Comparison of ENCODE assay signal across 25 cellular contexts in the genomic region with DNA sequence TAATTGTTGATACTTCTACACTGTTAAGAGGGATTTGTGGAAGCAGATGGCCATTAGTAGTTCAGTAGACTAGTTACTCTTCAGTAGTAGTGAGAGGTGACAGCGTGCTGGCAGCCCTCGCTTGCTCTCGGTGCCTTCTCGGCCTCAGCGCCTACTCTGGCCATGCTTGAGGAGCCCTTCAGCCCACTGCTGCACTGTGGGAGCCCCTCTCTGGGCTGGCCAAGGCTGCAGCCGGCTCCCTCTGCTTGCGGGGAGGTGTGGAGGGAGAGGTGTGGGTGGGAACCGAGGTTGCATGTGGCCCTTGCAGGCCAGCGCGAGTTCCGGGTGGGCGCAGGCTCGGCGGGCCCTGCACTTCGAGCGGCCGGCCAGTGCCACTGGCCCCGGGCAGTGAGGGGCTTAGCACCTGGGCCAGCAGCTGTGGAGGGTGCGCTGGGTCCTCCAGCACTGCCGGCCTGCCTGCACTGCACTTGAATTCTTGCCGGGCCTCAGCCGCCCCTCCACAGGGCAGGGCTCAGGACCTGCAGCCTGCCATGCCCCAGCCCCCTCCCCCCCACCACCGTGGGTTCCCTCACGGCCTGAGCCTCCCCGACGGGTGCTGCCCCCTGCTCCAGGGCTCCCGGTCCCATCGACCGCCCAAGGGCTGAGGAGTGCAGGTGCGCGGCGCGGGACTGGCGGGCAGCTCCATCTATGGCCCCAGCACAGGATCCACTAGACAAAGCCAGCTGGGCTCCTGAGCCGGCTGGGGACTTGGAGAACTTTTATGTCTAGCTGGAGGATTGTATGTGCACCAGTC.
"Had no signal": no experiment of that assay in that cellular context is flagged by ENCODE, and none has a peak within 500 bp of the region (broad histone marks: within the 10 kb centered on the region; RNA-seq: fewer than 3 reads in every experiment).

No MANE protein-coding gene starts in this region.

- H3K4me1 Mint-ChIP-seq: memory B cell had no signal

- H3K36me3 ChIP-seq: colonic mucosa, gastrocnemius medialis had no signal

- H3K4me3 ChIP-seq: colonic mucosa, esophagus squamous epithelium, gastrocnemius medialis, heart right ventricle, left lung, lung had no signal

- H3K4me1 ChIP-seq: colonic mucosa, esophagus squamous epithelium, gastrocnemius medialis, left lung had no signal

- H3K27ac ChIP-seq: colonic mucosa, epithelial cell of prostate, esophagus squamous epithelium, gastrocnemius medialis, heart right ventricle, left lung had no signal

- H3K27ac Mint-ChIP-seq: dendritic cell treated with granulocyte-macrophage colony-stimulating factor and Interleukin-4, amounts not matched to agents 40 ng/mL and 50 ng/mL, for 4 days; effector memory CD8-positive, alpha-beta T cell; endodermal cell; memory B cell had no signal

- H3K27me3 ChIP-seq: colonic mucosa, esophagus squamous epithelium, gastrocnemius medialis, heart right ventricle, left lung had no signal

- DNase-seq: colonic mucosa; cortex of kidney; effector CD8-positive, alpha-beta T cell; effector memory CD8-positive, alpha-beta T cell; endodermal cell; erythroblast; esophagus squamous epithelium; foreskin fibroblast; foreskin melanocyte; gastrocnemius medialis; glutamatergic neuron; head of caudate nucleus; heart right ventricle; hippocampal formation; left cardiac atrium; left lung; left ventricle myocardium superior; mammary epithelial cell; mesendoderm; midbrain had no signal

- ATAC-seq: effector memory CD8-positive, alpha-beta T cell; esophagus mucosa; gastrocnemius medialis; heart right ventricle; left cardiac atrium; left lung; left ventricle myocardium superior had no signal

- H3K9me3 ChIP-seq: colonic mucosa, gastrocnemius medialis had no signal

- H3K4me3 Mint-ChIP-seq: dendritic cell treated with granulocyte-macrophage colony-stimulating factor and Interleukin-4, amounts not matched to agents 40 ng/mL and 50 ng/mL, for 4 days; effector memory CD8-positive, alpha-beta T cell; endodermal cell; memory B cell had no signal

- H3K27me3 Mint-ChIP-seq: dendritic cell treated with granulocyte-macrophage colony-stimulating factor and Interleukin-4, amounts not matched to agents 40 ng/mL and 50 ng/mL, for 4 days; effector memory CD8-positive, alpha-beta T cell; memory B cell had no signal
